Comparison of ENCODE assay signal across 9 cellular contexts in genomic region chr19:4730740-4731171, GRCh38. TPM values are rescaled to one million over a fixed set of nuclear protein-coding genes. Genes with fewer than 3 reads are reported as not detected.
DNase-seq lines count a peak whose midpoint lies in the region; ATAC-seq and TF ChIP-seq lines count a peak whose summit lies in the region.
"Had no signal": no experiment of that assay in that cellular context is flagged by ENCODE, and none has a peak within 500 bp of the region (broad histone marks: within the 10 kb centered on the region; RNA-seq: fewer than 3 reads in every experiment).

No MANE protein-coding gene starts in this region.

- POLR2A ChIA-PET in SK-N-SH (lab: Yijun Ruan, JAX) = no interaction called here
- POLR2A ChIA-PET in activated naive CD8-positive, alpha-beta T cell treated with anti-CD3 and anti-CD28 coated beads, Interleukin-2, amount 10 ng/mL, durations not matched to agents 7 days and 5 days (lab: Charles Lee) = interaction anchor here (1.0 kb wide), 1 partner anchor 60 kb away, joined by 3 read pairs; the partner anchor contains the start of gene FEM1A

- CTCF ChIA-PET in SK-N-SH (lab: Yijun Ruan, JAX) = interaction anchor here (0.8 to 19.9 kb wide), 6 partner anchors 18 to 78 kb away, joined by 3 to 350 read pairs (median 6); partner anchors contain the start of gene FEM1A

- no peak overlapping the region for H3K4me3 Mint-ChIP-seq in activated naive CD8-positive, alpha-beta T cell treated with anti-CD3 and anti-CD28 coated beads, Interleukin-2, amount 10 ng/mL, durations not matched to agents 7 days and 5 days
- H3K4me3 Mint-ChIP-seq: T-helper 1 cell treated with Interleukin-12 subunit alpha and Interleukin-12 subunit beta and Interleukin-4 antibody, amounts not matched to agents 30 μg/mL and 1 μg/mL, for 36 hours had no signal

- peak; percentile 28 for TF ChIP-seq CTCF in GM13976 (IDR thresholded peaks at IDR 0.05; ENCODE audit: borderline replicate concordance, control extremely low read depth, extremely low read depth, insufficient read depth, missing control alignments)
- TF ChIP-seq CTCF in SK-N-SH (IDR thresholded peaks at IDR 0.05) = peak; percentile 61

- no peaks in the 10 kb centered on the region for H4K20me1 ChIP-seq in SK-N-SH (ENCODE audit: insufficient read depth)

- peak; percentile 70 for DNase-seq in GM13976 (ENCODE audit: low spot score)
- DNase-seq in SK-N-SH = peak; percentile 66
- peak; percentile 73 for DNase-seq in activated naive CD8-positive, alpha-beta T cell treated with anti-CD3 and anti-CD28 coated beads, Interleukin-2, amount 10 ng/mL, durations not matched to agents 7 days and 5 days
- DNase-seq in left lobe of liver (ENCODE audit: low spot score) = no peak
- peak; percentile 19 to 68 (median 50) for DNase-seq in stimulated activated naive CD4-positive, alpha-beta T cell (lab: John Stamatoyannopoulos, UW)
- DNase-seq in NCI-H146 (lab: John Stamatoyannopoulos, UW) = no peak

- H3K9me2 ChIP-seq in SK-N-SH = no peaks in the 10 kb centered on the region

- WGBS in SK-N-SH (ENCODE audit: low lambda C conversion rate) = 93% methylated on average over 1 of the region's 1 CpG

- H3K36me3 Mint-ChIP-seq in activated naive CD8-positive, alpha-beta T cell treated with anti-CD3 and anti-CD28 coated beads, Interleukin-2, amount 10 ng/mL, durations not matched to agents 7 days and 5 days = no peaks in the 10 kb centered on the region

- no peak overlapping the region for H3K4me3 ChIP-seq in SK-N-SH (ENCODE audit: low read depth in 2 of 2, low read length in 1 of 2)

- no peak overlapping the region for H3K9ac ChIP-seq in SK-N-SH

- H3F3A ChIP-seq in SK-N-SH (replicated peaks; ENCODE audit: insufficient read depth) = peaks cover 2% of the 10 kb centered on the region

- no peak overlapping the region for H3K4me2 ChIP-seq in SK-N-SH

- H3K27me3 ChIP-seq in SK-N-SH (ENCODE audit: insufficient read depth) = no peaks in the 10 kb centered on the region

- H3K9me3 Mint-ChIP-seq in activated naive CD8-positive, alpha-beta T cell treated with anti-CD3 and anti-CD28 coated beads, Interleukin-2, amount 10 ng/mL, durations not matched to agents 7 days and 5 days = no peaks in the 10 kb centered on the region
- H3K9me3 Mint-ChIP-seq: T-helper 1 cell treated with Interleukin-12 subunit alpha and Interleukin-12 subunit beta and Interleukin-4 antibody, amounts not matched to agents 30 μg/mL and 1 μg/mL, for 36 hours had no signal

- peak overlapping the region; percentile 43 for H3K27ac Mint-ChIP-seq in activated naive CD8-positive, alpha-beta T cell treated with anti-CD3 and anti-CD28 coated beads, Interleukin-2, amount 10 ng/mL, durations not matched to agents 7 days and 5 days
- H3K27ac Mint-ChIP-seq: T-helper 1 cell treated with Interleukin-12 subunit alpha and Interleukin-12 subunit beta and Interleukin-4 antibody, amounts not matched to agents 30 μg/mL and 1 μg/mL, for 36 hours had no signal

- peak; percentile 66 for ATAC-seq in activated naive CD8-positive, alpha-beta T cell treated with anti-CD3 and anti-CD28 coated beads, Interleukin-2, amount 10 ng/mL, durations not matched to agents 7 days and 5 days (ENCODE audit: low read depth)
- ATAC-seq in left lobe of liver = peak; percentile 51
- ATAC-seq in HG03354 (IDR thresholded peaks at IDR 0.05; ENCODE audit: poor library complexity, severe bottlenecking, unreplicated experiment) = no peak
- no peak for ATAC-seq in HG03280 (IDR thresholded peaks at IDR 0.05; ENCODE audit: unreplicated experiment)

- H3K9me3 ChIP-seq in SK-N-SH = no peaks in the 10 kb centered on the region

- no peaks in the 10 kb centered on the region for H3K36me3 ChIP-seq in SK-N-SH (replicated peaks in 1 of 2; ENCODE audit: control insufficient read depth in 1 of 2, insufficient read depth in 2 of 2, low read length in 1 of 2)

- H3K27me3 Mint-ChIP-seq in activated naive CD8-positive, alpha-beta T cell treated with anti-CD3 and anti-CD28 coated beads, Interleukin-2, amount 10 ng/mL, durations not matched to agents 7 days and 5 days = peaks cover 10% of the 10 kb centered on the region

- TF ChIP-seq RAD21 in SK-N-SH (IDR thresholded peaks at IDR 0.05; ENCODE audit: low read length) = peak; percentile 35; the same call in 1 of the 2 replicates

- no peak overlapping the region for H2AFZ ChIP-seq in SK-N-SH (ENCODE audit: low read depth)

- in situ Hi-C loops in GM13976 (cut with MboI; ENCODE audit: low sequenced_read_pairs, unreplicated experiment) = no loop called here

- H3K27ac ChIP-seq in SK-N-SH (ENCODE audit: low read depth in 2 of 2, low read length in 1 of 2) = no peak overlapping the region

- no peak for TF ChIP-seq EP300 in SK-N-SH (IDR thresholded peaks at IDR 0.05; ENCODE audit: borderline replicate concordance in 1 of 2, low read depth in 1 of 2, low read length in 1 of 2)

- no peaks in the 10 kb centered on the region for H3K79me2 ChIP-seq in SK-N-SH (ENCODE audit: insufficient read depth)

- H3K4me1 ChIP-seq in SK-N-SH (ENCODE audit: control insufficient read depth in 1 of 2, insufficient read depth in 2 of 2, low read depth in 1 of 2, low read length in 1 of 2) = no peaks in the 10 kb centered on the region; a peak in 1 of 4 replicates

- H3K4me1 Mint-ChIP-seq in activated naive CD8-positive, alpha-beta T cell treated with anti-CD3 and anti-CD28 coated beads, Interleukin-2, amount 10 ng/mL, durations not matched to agents 7 days and 5 days = peaks cover 13% of the 10 kb centered on the region

TF ChIP-seq in SK-N-SH, 30 proteins besides CTCF, POLR2A, EP300 and RAD21:
- TF ChIP-seq TEAD4 (IDR thresholded peaks at IDR 0.05; ENCODE audit: borderline replicate concordance, insufficient read depth) (no peak), SMC3 (IDR thresholded peaks at IDR 0.05; ENCODE audit: low read depth, low read length) (peak; percentile 37; the same call in 1 of the 2 replicates)

RNA-seq across cellular contexts. Expression of gene DPP9, which starts 7.1 kb away (rescaled TPM):
- 10.5 and 17.1 TPM in 2 replicates for polyA plus RNA-seq in SK-N-SH (2012; rRNA removed)
- 9.7 and 13.3 TPM in 2 replicates for polyA plus RNA-seq in SK-N-SH (2012; cell fraction: cytosol; rRNA removed)
- 30.9 and 49.1 TPM in 2 replicates for polyA plus RNA-seq in SK-N-SH (2012; cell fraction: nucleus; rRNA removed)
- total RNA-seq in activated naive CD8-positive, alpha-beta T cell treated with anti-CD3 and anti-CD28 coated beads, Interleukin-2, amount 10 ng/mL, durations not matched to agents 7 days and 5 days = 10 to 100 TPM; 91.7 TPM
- total RNA-seq in left lobe of liver = 61.3 TPM

Comparison
In these comparisons a context has a peak if more than half of its experiments do, and no peak if none do; other contexts are left out.
1. DNase-seq: peak in GM13976 (single experiment), SK-N-SH (single experiment), activated naive CD8-positive, alpha-beta T cell treated with anti-CD3 and anti-CD28 coated beads, Interleukin-2, amount 10 ng/mL, durations not matched to agents 7 days and 5 days (single experiment) and stimulated activated naive CD4-positive, alpha-beta T cell (6 of 6); none in left lobe of liver (single experiment) and NCI-H146 (single experiment).
2. ATAC-seq: peak in activated naive CD8-positive, alpha-beta T cell treated with anti-CD3 and anti-CD28 coated beads, Interleukin-2, amount 10 ng/mL, durations not matched to agents 7 days and 5 days (single experiment) and left lobe of liver (single experiment); none in HG03354 (single experiment) and HG03280 (single experiment).